17 cellular contexts compared by ENCODE assay signal in the genomic region with DNA sequence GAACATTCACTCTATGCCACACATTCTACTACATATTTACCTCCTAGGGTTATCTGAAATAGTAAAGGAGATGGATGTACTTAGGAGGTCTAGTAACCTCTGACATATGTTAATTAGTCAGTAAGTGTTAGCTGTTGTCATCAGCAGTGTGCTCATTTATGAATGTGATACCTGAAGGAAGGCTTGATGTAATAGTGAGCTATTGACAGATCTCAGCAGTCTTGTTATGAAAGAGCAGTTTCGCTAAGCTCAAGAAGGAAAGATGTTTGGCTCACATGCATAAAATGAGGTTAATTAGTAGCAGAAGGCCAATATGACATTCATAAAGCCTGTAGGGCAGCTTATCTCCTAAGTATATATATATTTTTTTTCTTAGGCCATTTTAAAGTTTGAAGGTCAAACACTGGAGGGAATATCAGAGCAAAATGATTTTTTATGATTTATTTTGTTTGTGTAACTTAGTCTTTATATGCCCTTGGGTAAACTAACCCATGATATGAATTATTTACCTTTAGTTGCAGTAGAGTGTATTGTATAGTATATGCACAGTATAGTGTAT. TPM values are rescaled to one million over a fixed set of nuclear protein-coding genes. Genes with fewer than 3 reads are reported as not detected.
DNase-seq lines count a peak whose midpoint lies in the region; ATAC-seq, FAIRE-seq and TF ChIP-seq lines count a peak whose summit lies in the region.
"Had no signal": no experiment of that assay in that cellular context is flagged by ENCODE, and none has a peak within 500 bp of the region (broad histone marks: within the 10 kb centered on the region; RNA-seq: fewer than 3 reads in every experiment).

No MANE protein-coding gene starts in this region.

- H3K27me3 ChIP-seq in hepatocyte: no peaks in the 10 kb centered on the region

- DNase-seq in GM10248 (ENCODE audit: extremely low spot score) (peak; percentile 20), hepatocyte (ENCODE audit: low spot score) (peak; percentile 27), kidney (no peak), HT-29 (ENCODE audit: low spot score) (no peak), putamen (ENCODE audit: low spot score) (no peak), Ammon's horn (ENCODE audit: low spot score) (no peak)
- DNase-seq: activated gamma-delta T cell treated with Interleukin-2 at 50 U/mL for 16 hours; BE2C; erythroblast; NCI-H2029; NCI-H524 treated with DMSO at 0.1 percent for 48 hours; occipital lobe; stimulated activated CD4-positive, alpha-beta T cell treated with anti-CD3 and anti-CD28 coated beads, Interleukin-4, amount 100 ng/mL, for 1 hour had no signal

- WGBS in hepatocyte (ENCODE audit: low lambda C conversion rate, missing lambda C conversion rate): 79% methylated on average over 1 of the region's 1 CpG

- H3K4me2 ChIP-seq in hepatocyte: no peak overlapping the region

- no peaks in the 10 kb centered on the region for H4K20me1 ChIP-seq in hepatocyte (ENCODE audit: insufficient read depth, poor library complexity, severe bottlenecking)

- ATAC-seq in GM18873 (IDR thresholded peaks at IDR 0.05; ENCODE audit: low FRiP score, unreplicated experiment) (peak; percentile 61), HG03108 (IDR thresholded peaks at IDR 0.05; ENCODE audit: unreplicated experiment) (peak; percentile 49)

- no peak for TF ChIP-seq CTCF in GM10248 (IDR thresholded peaks at IDR 0.05; ENCODE audit: control extremely low read depth, extremely low read depth, low read depth, missing control alignments)
- no peak for TF ChIP-seq CTCF in hepatocyte (IDR thresholded peaks at IDR 0.05; ENCODE audit: poor library complexity)
- no peak for TF ChIP-seq CTCF in kidney (IDR thresholded peaks at IDR 0.05; ENCODE audit: borderline replicate concordance, extremely low read depth, insufficient read depth)

- peaks cover 3% of the 10 kb centered on the region for H3K79me2 ChIP-seq in hepatocyte

- no peak for FAIRE-seq in kidney (lab: Jason Lieb, UNC)

- H3K9me3 ChIP-seq in hepatocyte (ENCODE audit: low read depth) (no peaks in the 10 kb centered on the region), kidney (ENCODE audit: control insufficient read depth in 1 of 2, low read length in 2 of 2) (no peaks in the 10 kb centered on the region)
- H3K9me3 ChIP-seq: BE2C had no signal

- H3K4me3 ChIP-seq in hepatocyte: no peak overlapping the region
- no peak overlapping the region for H3K4me3 ChIP-seq in kidney (ENCODE audit: low read length in 2 of 2)

- peaks cover 3% of the 10 kb centered on the region for H3K4me1 ChIP-seq in hepatocyte (ENCODE audit: insufficient read depth)
- H3K4me1 ChIP-seq in kidney (ENCODE audit: control insufficient read depth in 1 of 2, insufficient read depth in 1 of 2, low read depth in 1 of 2, low read length in 2 of 2): no peaks in the 10 kb centered on the region
- H3K4me1 ChIP-seq: BE2C had no signal

- H2AFZ ChIP-seq in hepatocyte: no peak overlapping the region

- no peaks in the 10 kb centered on the region for H3K9me2 ChIP-seq in hepatocyte (replicated peaks; ENCODE audit: insufficient read depth)

- no peak overlapping the region for H3K9ac ChIP-seq in kidney (ENCODE audit: low read length in 2 of 2)

- intact Hi-C loops in kidney (cut with DNase I): no loop called here

- POLR2A ChIA-PET in GM10248 (lab: Yijun Ruan, JAX): no interaction called here

- no peaks in the 10 kb centered on the region for H3K36me3 ChIP-seq in hepatocyte (replicated peaks; ENCODE audit: insufficient read depth, low read depth)
- H3K36me3 ChIP-seq in kidney (ENCODE audit: control insufficient read depth in 1 of 2, insufficient read depth in 2 of 2, low read length in 2 of 2): no peaks in the 10 kb centered on the region
- H3K36me3 ChIP-seq: BE2C had no signal

- peak overlapping the region; percentile 48 for H3K27ac ChIP-seq in hepatocyte
- no peak overlapping the region for H3K27ac ChIP-seq in kidney (ENCODE audit: low read depth in 2 of 2, low read length in 2 of 2)

- CTCF ChIA-PET in GM10248 (lab: Yijun Ruan, JAX): interaction anchor here (0.7 to 1.4 kb wide), 3 partner anchors 9 to 146 kb away, joined by 3 read pairs; no protein-coding TSS in a partner anchor

RNA-seq across cellular contexts. Expression of a gene that starts 2.8 kb away (rescaled TPM):
- total RNA-seq in hepatocyte (4.0 and 4.1 TPM in 2 replicates), kidney (9.6 TPM)
- polyA plus RNA-seq in hepatocyte (0.66 and 0.85 TPM in 2 replicates), kidney (ENCODE audit: insufficient read depth, low read depth, low replicate concordance) (9.6 TPM)
- 0.26 and 0.76 TPM in 2 replicates for total RNA-seq in HT-29 (2014; rRNA removed; shearing (Covaris generic))

RNA-seq across cellular contexts. Expression of a gene that starts 46.9 kb away (rescaled TPM):
- total RNA-seq in hepatocyte: 30.1 and 35.6 TPM in 2 replicates
- 79.7 and 89.5 TPM in 2 replicates for polyA plus RNA-seq in hepatocyte
- total RNA-seq in kidney: 66.8 TPM
- 142 TPM for polyA plus RNA-seq in kidney (ENCODE audit: insufficient read depth, low read depth, low replicate concordance)
- total RNA-seq in HT-29 (2014; rRNA removed; shearing (Covaris generic)): 0.46 and 1.0 TPM in 2 replicates

RNA-seq across cellular contexts. Expression of a gene that starts 56.5 kb away (rescaled TPM):
- total RNA-seq in hepatocyte: 1.5 TPM in 1 of 2 replicates, not detected in the other
- polyA plus RNA-seq in hepatocyte: 0.37 and 0.72 TPM in 2 replicates
- 0.19 TPM for total RNA-seq in kidney
- 0.34 TPM for polyA plus RNA-seq in kidney (ENCODE audit: insufficient read depth, low read depth, low replicate concordance)
- total RNA-seq in HT-29 (2014; rRNA removed; shearing (Covaris generic)): not detected in 2 replicates
- total RNA-seq: activated CD8-positive, alpha-beta memory T cell treated with anti-CD3 and anti-CD28 coated beads for 36 hours; dermis microvascular lymphatic vessel endothelial cell; occipital lobe had no signal

Comparison
In these comparisons a context has a peak if more than half of its experiments do, and no peak if none do; other contexts are left out.
1. DNase-seq: peak in GM10248 (single experiment) and hepatocyte (single experiment); none in kidney (single experiment), HT-29 (single experiment), putamen (single experiment) and Ammon's horn (single experiment).
2. RNA of a gene that starts 46.9 kb away (total RNA-seq): 66.8 TPM in kidney (single experiment) and 30.1 to 35.6 TPM in hepatocyte; 0.46 to 1.0 TPM in HT-29; every median in the first group is over 10 times any median in the second.